Comparison of ENCODE assay signal across 8 cellular contexts in genomic region chr5:132775439-132776076, GRCh38. TPM values are rescaled to one million over a fixed set of nuclear protein-coding genes. Genes with fewer than 3 reads are reported as not detected.
DNase-seq lines count a peak whose midpoint lies in the region; ATAC-seq and TF ChIP-seq lines count a peak whose summit lies in the region.

No MANE protein-coding gene starts in this region.

- H3K4me3 ChIP-seq in HAP-1 (peak overlapping the region; percentile 55), gastroesophageal sphincter (peak overlapping the region; percentile 69 to 92), gastrocnemius medialis (peak overlapping the region in 3 of 4 donors; percentile 73 to 90 (median 84))

- DNase-seq in HAP-1 (ENCODE audit: low spot score in 2 of 2) (no peak), gastrocnemius medialis (no peak), NAMALWA (ENCODE audit: low spot score) (no peak)
- no peak for DNase-seq in activated CD4-positive, alpha-beta memory T cell treated with anti-CD3 and anti-CD28 coated beads for 36 hours

- ATAC-seq in gastroesophageal sphincter (no peak), gastrocnemius medialis (no peak), HG03460 (IDR thresholded peaks at IDR 0.05; ENCODE audit: unreplicated experiment) (no peak), HG03520 (IDR thresholded peaks at IDR 0.05; ENCODE audit: unreplicated experiment) (no peak), HG02852 (IDR thresholded peaks at IDR 0.05; ENCODE audit: unreplicated experiment) (no peak)

- 24 to 25% methylated on average over 5 to 8 of the region's 8 CpGs for WGBS in gastroesophageal sphincter (ENCODE audit: low coverage in 1 of 2), 2 donors

- H3K4me3 Mint-ChIP-seq in activated CD4-positive, alpha-beta memory T cell treated with anti-CD3 and anti-CD28 coated beads for 36 hours, result peak overlapping the region; percentile 68

- in situ Hi-C loops in HAP-1 (cut with MboI; ENCODE audit: low sequenced_read_pairs), result no loop called here
- in situ Hi-C loops in gastrocnemius medialis (cut with MboI; ENCODE audit: low sequenced_read_pairs in 4 of 4), result no loop called here

- H3K27me3 ChIP-seq in HAP-1 (ENCODE audit: low read depth) (no peaks in the 10 kb centered on the region), gastroesophageal sphincter (no peaks in the 10 kb centered on the region), gastrocnemius medialis (peaks cover 0 to 7% (median 2%) of the 10 kb centered on the region in 3 donors)

- H3K27ac ChIP-seq in gastroesophageal sphincter, result peak overlapping the region in 3 of 4 donors; percentile 86 to 88 (median 87)
- H3K27ac ChIP-seq in gastrocnemius medialis, result peak overlapping the region in 3 of 4 donors; percentile 41 to 75 (median 65)

- no peaks in the 10 kb centered on the region for H3K9me3 Mint-ChIP-seq in activated CD4-positive, alpha-beta memory T cell treated with anti-CD3 and anti-CD28 coated beads for 36 hours

- H3K4me1 Mint-ChIP-seq in activated CD4-positive, alpha-beta memory T cell treated with anti-CD3 and anti-CD28 coated beads for 36 hours (ENCODE audit: low read depth), result peaks cover 2% of the 10 kb centered on the region

- no peak overlapping the region for H3K27ac Mint-ChIP-seq in activated CD4-positive, alpha-beta memory T cell treated with anti-CD3 and anti-CD28 coated beads for 36 hours

- TF ChIP-seq POLR2A in gastroesophageal sphincter (IDR thresholded peaks at IDR 0.05) (no peak), gastrocnemius medialis (IDR thresholded peaks at IDR 0.05) (no peak)

- H3K36me3 Mint-ChIP-seq in activated CD4-positive, alpha-beta memory T cell treated with anti-CD3 and anti-CD28 coated beads for 36 hours, result no peaks in the 10 kb centered on the region

- intact Hi-C loops in activated CD4-positive, alpha-beta memory T cell treated with anti-CD3 and anti-CD28 coated beads for 36 hours (cut with micrococcal nuclease), result loop anchor here (2.0 kb wide), 1 partner anchor 25 kb away; no protein-coding TSS in a partner anchor
- intact Hi-C loops in gastrocnemius medialis (cut with DNase I; ENCODE audit: low total_unique reads), result loop anchor here (5.0 kb wide), 1 partner anchor 38 kb away; the partner anchor contains the start of gene KIF3A

- POLR2A ChIA-PET in activated CD4-positive, alpha-beta memory T cell treated with anti-CD3 and anti-CD28 coated beads for 36 hours (lab: Charles Lee), result interaction anchor here (0.7 to 0.9 kb wide), 2 partner anchors 39 to 179 kb away, joined by 3 read pairs; no protein-coding TSS in a partner anchor

- TF ChIP-seq EP300 in gastroesophageal sphincter (IDR thresholded peaks at IDR 0.05), result no peak

- TF ChIP-seq CTCF in gastroesophageal sphincter (IDR thresholded peaks at IDR 0.05) (no peak), gastrocnemius medialis (IDR thresholded peaks at IDR 0.05 in 4 of 5, conservative IDR thresholded peaks at IDR 0.05 in 1 of 5) (no peak)

- H3K4me1 ChIP-seq in HAP-1, result peaks cover 6% of the 10 kb centered on the region
- H3K4me1 ChIP-seq in gastroesophageal sphincter, result peaks cover 0 to 78% (median 34%) of the 10 kb centered on the region in 3 donors
- H3K4me1 ChIP-seq in gastrocnemius medialis, result peaks cover 7 to 32% of the 10 kb centered on the region in 2 donors

- H3K9me3 ChIP-seq in HAP-1 (no peaks in the 10 kb centered on the region), gastroesophageal sphincter (no peaks in the 10 kb centered on the region), gastrocnemius medialis (no peaks in the 10 kb centered on the region)

- CTCF ChIA-PET in activated CD4-positive, alpha-beta memory T cell treated with anti-CD3 and anti-CD28 coated beads for 36 hours (lab: Charles Lee), result interaction anchor here (1.2 kb wide), 1 partner anchor 19 kb away, joined by 4 read pairs; no protein-coding TSS in a partner anchor

- no peaks in the 10 kb centered on the region for H3K36me3 ChIP-seq in HAP-1 (replicated peaks)
- no peaks in the 10 kb centered on the region for H3K36me3 ChIP-seq in gastroesophageal sphincter
- H3K36me3 ChIP-seq in gastrocnemius medialis, result no peaks in the 10 kb centered on the region

- H3K27me3 Mint-ChIP-seq in activated CD4-positive, alpha-beta memory T cell treated with anti-CD3 and anti-CD28 coated beads for 36 hours, result peaks cover 10% of the 10 kb centered on the region

RNA-seq across cellular contexts. Expression of gene SEPTIN8, which starts 1.5 kb away (rescaled TPM):
- 10 to 100 TPM; 31.1 to 32.8 TPM for total RNA-seq in activated CD4-positive, alpha-beta memory T cell treated with anti-CD3 and anti-CD28 coated beads for 36 hours
- 10 to 100 TPM; 31.6 to 46.4 (median 34.9) TPM for total RNA-seq in gastroesophageal sphincter
- total RNA-seq in gastrocnemius medialis, result 1 to 10 TPM; 5.2 to 7.9 (median 6.8) TPM

RNA-seq across cellular contexts. Expression of gene CCNI2, which starts 28.3 kb away (rescaled TPM):
- total RNA-seq in activated CD4-positive, alpha-beta memory T cell treated with anti-CD3 and anti-CD28 coated beads for 36 hours, result 1 to 10 TPM; 2.7 to 4.2 TPM
- not detected for total RNA-seq in gastroesophageal sphincter
- total RNA-seq in gastrocnemius medialis, result not detected

RNA-seq across cellular contexts. Expression of gene SOWAHA, which starts 37.5 kb away (rescaled TPM):
- not detected for total RNA-seq in activated CD4-positive, alpha-beta memory T cell treated with anti-CD3 and anti-CD28 coated beads for 36 hours
- total RNA-seq in gastroesophageal sphincter (under 1 TPM in 2 of 4 donors, not detected in 2; 0.27 to 0.87 TPM), gastrocnemius medialis (under 1 TPM in 1 of 4 donors, not detected in 3; 0.27 TPM)

RNA-seq across cellular contexts. Expression of gene KIF3A, which starts 38.2 kb away (rescaled TPM):
- 10 to 100 TPM; 12.1 to 16.1 TPM for total RNA-seq in activated CD4-positive, alpha-beta memory T cell treated with anti-CD3 and anti-CD28 coated beads for 36 hours
- 10 to 100 TPM in 1 of 4 donors, 1 to 10 TPM in 3; 5.9 to 12.5 (median 7.7) TPM for total RNA-seq in gastroesophageal sphincter
- total RNA-seq in gastrocnemius medialis, result 1 to 10 TPM; 2.5 to 4.2 (median 3.4) TPM

RNA-seq across cellular contexts. Expression of gene SHROOM1, which starts 54.9 kb away (rescaled TPM):
- total RNA-seq in activated CD4-positive, alpha-beta memory T cell treated with anti-CD3 and anti-CD28 coated beads for 36 hours, result 1 to 10 TPM; 1.2 to 1.6 TPM
- total RNA-seq in gastroesophageal sphincter (10 to 100 TPM in 1 of 4 donors, 1 to 10 TPM in 3; 5.8 to 10.3 (median 6.5) TPM), gastrocnemius medialis (1 to 10 TPM in 3 of 4 donors, under 1 TPM in 1; 0.61 to 6.0 (median 2.0) TPM)
